ENCODE assay signal across 8 cellular contexts in the genomic region with DNA sequence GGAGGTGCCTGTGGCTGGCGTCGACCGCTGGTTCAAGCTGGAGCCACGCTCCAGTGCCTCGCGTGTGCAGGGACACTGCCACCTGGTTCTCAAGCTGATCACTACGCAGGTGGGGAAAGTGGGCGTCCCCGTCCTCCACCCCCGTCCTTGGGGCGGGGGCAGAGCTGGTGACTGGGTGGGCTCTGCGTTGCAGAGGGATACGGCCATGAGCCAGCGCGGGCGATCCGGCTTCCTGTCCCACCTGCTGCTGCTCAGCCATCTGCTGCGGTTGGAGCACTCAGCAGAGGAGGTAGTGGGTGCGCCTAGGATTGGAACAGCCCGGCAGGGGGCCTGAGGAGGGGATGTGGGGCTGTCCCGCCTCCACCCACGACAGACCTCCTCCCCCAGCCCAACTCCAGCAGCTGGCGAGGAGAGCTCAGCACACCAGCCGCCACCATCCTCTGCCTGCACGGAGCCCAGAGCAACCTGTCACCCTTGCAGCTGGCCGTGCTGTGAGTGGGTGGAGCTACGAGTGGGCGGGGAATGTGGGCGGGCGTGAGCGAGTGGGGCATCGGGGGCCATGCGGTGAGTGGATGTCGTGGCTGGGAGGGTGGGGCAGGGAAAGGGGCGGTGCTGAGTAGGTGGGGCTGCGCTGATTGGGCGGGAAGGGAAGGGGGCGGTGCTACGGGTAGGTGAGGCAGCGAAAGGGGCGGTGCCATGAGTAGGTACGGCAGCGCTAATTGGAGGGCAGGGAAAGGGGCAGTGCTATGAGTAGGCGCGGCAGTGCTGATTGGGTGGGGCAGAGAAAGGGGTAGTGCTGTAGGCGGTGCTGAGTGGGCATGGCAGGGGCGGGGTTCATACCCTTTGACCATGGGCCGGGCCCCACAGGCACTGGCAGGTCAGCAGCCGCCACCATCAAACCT. TPM values are rescaled to one million over a fixed set of nuclear protein-coding genes. Genes with fewer than 3 reads are reported as not detected.
DNase-seq lines count a peak whose midpoint lies in the region; ATAC-seq and TF ChIP-seq lines count a peak whose summit lies in the region.

No MANE protein-coding gene starts in this region.

- in situ Hi-C loops in gastrocnemius medialis (cut with MboI; ENCODE audit: low sequenced_read_pairs in 4 of 4) = no loop called here

- DNase-seq in NCI-H1930 (lab: John Stamatoyannopoulos, UW) (peak; percentile 67 to 84), T-helper 2 cell (peak; percentile 79 to 97 (median 96)), ascending aorta (ENCODE audit: low spot score in 2 of 2) (peak; percentile 76 to 91), hypothalamus (lab: John Stamatoyannopoulos, UW) (peak in 48 of 51 donors; percentile 8 to 90 (median 66)), gastrocnemius medialis (peak; percentile 95 to 98)

- peaks cover 0 to 4% of the 10 kb centered on the region in 2 donors for H3K36me3 ChIP-seq in ascending aorta
- H3K36me3 ChIP-seq in gastrocnemius medialis = no peaks in the 10 kb centered on the region

- intact Hi-C loops in ascending aorta (cut with DNase I) (no loop called here), gastrocnemius medialis (cut with DNase I; ENCODE audit: low total_unique reads) (loop anchor here (1.0 to 5.0 kb wide), 2 partner anchors 34 to 35 kb away; a partner anchor contains a TSS)

- H3K4me3 ChIP-seq in ascending aorta (peak overlapping the region in 1 of 2 donors; percentile 23), gastrocnemius medialis (peak overlapping the region; percentile 35 to 49 (median 46))

- H3K9me3 ChIP-seq in ascending aorta (no peaks in the 10 kb centered on the region), gastrocnemius medialis (no peaks in the 10 kb centered on the region)

- H3K27ac ChIP-seq in 22Rv1 (peak overlapping the region; percentile 46), ascending aorta (no peak overlapping the region), gastrocnemius medialis (peak overlapping the region in 1 of 4 donors; percentile 46)

- H3K27me3 ChIP-seq in ascending aorta = no peaks in the 10 kb centered on the region
- no peaks in the 10 kb centered on the region for H3K27me3 ChIP-seq in gastrocnemius medialis

- ATAC-seq in GM18519 (IDR thresholded peaks at IDR 0.05; ENCODE audit: low FRiP score, unreplicated experiment) (peak; percentile 49), HG03039 (IDR thresholded peaks at IDR 0.05; ENCODE audit: unreplicated experiment) (peak; percentile 82), gastrocnemius medialis (peak; percentile 97 to 98)

- TF ChIP-seq CTCF in 22Rv1 (IDR thresholded peaks at IDR 0.05) (peak; percentile 23), ascending aorta (IDR thresholded peaks at IDR 0.05) (no peak), gastrocnemius medialis (IDR thresholded peaks at IDR 0.05 in 4 of 5, conservative IDR thresholded peaks at IDR 0.05 in 1 of 5) (no peak)

- H3K4me1 ChIP-seq in ascending aorta = peaks cover 0 to 8% of the 10 kb centered on the region in 2 donors
- H3K4me1 ChIP-seq in gastrocnemius medialis = peaks cover 4 to 12% of the 10 kb centered on the region in 2 donors

- no peak for TF ChIP-seq POLR2A in gastrocnemius medialis (IDR thresholded peaks at IDR 0.05)

RNA-seq across cellular contexts. Expression of a gene that starts 8.9 kb away (rescaled TPM):
- total RNA-seq in ascending aorta (143 TPM), gastrocnemius medialis (100 to 1,000 TPM in 1 of 4 donors, 10 to 100 TPM in 3; 63.3 to 103 (median 72.4) TPM)

RNA-seq across cellular contexts. Expression of a gene that starts 9.0 kb away (rescaled TPM):
- 86.6 TPM for total RNA-seq in ascending aorta
- total RNA-seq in gastrocnemius medialis = 10 to 100 TPM; 20.6 to 37.5 (median 30.2) TPM

RNA-seq across cellular contexts. Expression of a gene that starts 9.3 kb away (rescaled TPM):
- total RNA-seq in ascending aorta = 0.64 TPM
- total RNA-seq in gastrocnemius medialis = 1 to 10 TPM in 3 of 4 donors, under 1 TPM in 1; 0.05 to 4.4 (median 2.5) TPM

RNA-seq across cellular contexts. Expression of a gene that starts 33.3 kb away (rescaled TPM):
- total RNA-seq in ascending aorta = 141 TPM
- total RNA-seq in gastrocnemius medialis = 10 to 100 TPM; 28.9 to 80.4 (median 41.7) TPM
